In genomic region chr1:90730247-90731022, GRCh38 we compare ENCODE assay signal across 11 cellular contexts. TPM values are rescaled to one million over a fixed set of nuclear protein-coding genes. Genes with fewer than 3 reads are reported as not detected.
DNase-seq lines count a peak whose midpoint lies in the region; ATAC-seq, FAIRE-seq and TF ChIP-seq lines count a peak whose summit lies in the region.
"Had no signal": no experiment of that assay in that cellular context is flagged by ENCODE, and none has a peak within 500 bp of the region (broad histone marks: within the 10 kb centered on the region; RNA-seq: fewer than 3 reads in every experiment).

No MANE protein-coding gene starts in this region.

- WGBS in SK-N-SH (ENCODE audit: low lambda C conversion rate), result 3% methylated on average over 26 of the region's 51 CpGs
- 69% methylated on average over 51 of the region's 51 CpGs for WGBS in HepG2 (ENCODE audit: low lambda C conversion rate)

- TF ChIP-seq CTCF in SK-N-SH (IDR thresholded peaks at IDR 0.05) (no peak), endothelial cell of umbilical vein (IDR thresholded peaks at IDR 0.05; ENCODE audit: extremely low read depth in 1 of 2, insufficient read depth in 1 of 2, low read depth in 1 of 2, low read length in 2 of 2) (no peak), HepG2 (CRISPR knock-in tag; IDR thresholded peaks at IDR 0.05) (no peak), kidney (IDR thresholded peaks at IDR 0.05; ENCODE audit: borderline replicate concordance, extremely low read depth, insufficient read depth) (no peak)

- in situ Hi-C loops in HepG2 (cut with HindIII; ENCODE audit: extremely low pct_ligation_motif_present, low pct_unique_long_range_greater_than_20kb), result no loop called here

- no peak for TF ChIP-seq RAD21 in SK-N-SH (IDR thresholded peaks at IDR 0.05; ENCODE audit: low read length)
- no peak for TF ChIP-seq RAD21 in HepG2 (CRISPR knock-in tag; IDR thresholded peaks at IDR 0.05)

- POLR2A ChIA-PET in SK-N-SH (lab: Yijun Ruan, JAX), result no interaction called here
- POLR2A ChIA-PET in endothelial cell of umbilical vein (lab: Charles Lee), result no interaction called here
- POLR2A ChIA-PET in HepG2 (lab: Yijun Ruan, JAX), result no interaction called here

- H3K4me3 ChIP-seq in SK-N-SH (ENCODE audit: low read depth in 2 of 2, low read length in 1 of 2) (peak overlapping the region; percentile 29 to 54), endothelial cell of umbilical vein (replicated peaks in 1 of 3; ENCODE audit: insufficient read depth in 1 of 3, low read depth in 1 of 3, low read length in 3 of 3) (no peak overlapping the region), skeletal muscle satellite cell (ENCODE audit: low read length) (peak overlapping the region; percentile 58), HepG2 (replicated peaks in 1 of 3; ENCODE audit: insufficient read depth in 1 of 3, low read depth in 2 of 3, low read length in 3 of 3) (no peak overlapping the region), kidney (ENCODE audit: low read length in 2 of 2) (no peak overlapping the region)

- peak overlapping the region; percentile 76 for H3K27ac Mint-ChIP-seq in activated CD4-positive, alpha-beta T cell treated with anti-CD3 and anti-CD28 coated beads, Interleukin-2, amount 10 ng/mL, durations not matched to agents 24 days and 14 days

- peak overlapping the region; percentile 55 for H3K4me3 Mint-ChIP-seq in activated CD4-positive, alpha-beta T cell treated with anti-CD3 and anti-CD28 coated beads, Interleukin-2, amount 10 ng/mL, durations not matched to agents 24 days and 14 days

- TF ChIP-seq POLR2A in endothelial cell of umbilical vein (IDR thresholded peaks at IDR 0.05; ENCODE audit: low read depth, low read length) (no peak), HepG2 (IDR thresholded peaks at IDR 0.05; ENCODE audit: insufficient read depth in 1 of 2, low read depth in 2 of 2, low read length in 2 of 2) (no peak)

- dilution Hi-C loops in endothelial cell of umbilical vein (cut with MboI; ENCODE audit: extremely low pct_ligation_motif_present, low sequenced_read_pairs), result no loop called here

- peak; percentile 67 for DNase-seq in activated CD4-positive, alpha-beta T cell treated with anti-CD3 and anti-CD28 coated beads, Interleukin-2, amount 10 ng/mL, durations not matched to agents 24 days and 14 days
- DNase-seq in activated CD4-positive, alpha-beta T cell treated with anti-CD3 and anti-CD28 coated beads for 4 hours, result no peak
- DNase-seq in SK-N-SH (peak; percentile 47), endothelial cell of umbilical vein (ENCODE audit: low read depth, low spot score) (no peak), HepG2 (ENCODE audit: low spot score) (no peak), kidney (no peak)
- DNase-seq: activated CD8-positive, alpha-beta memory T cell treated with anti-CD3 and anti-CD28 coated beads, Interleukin-2, amount 50 U/mL, for 48 hours had no signal

- H3K4me2 ChIP-seq in SK-N-SH (peak overlapping the region; percentile 78), endothelial cell of umbilical vein (ENCODE audit: insufficient read depth, low read length) (no peak overlapping the region), skeletal muscle satellite cell (ENCODE audit: low read length) (peak overlapping the region; percentile 73), HepG2 (ENCODE audit: low read depth, low read length) (no peak overlapping the region)

- H3F3A ChIP-seq in SK-N-SH (replicated peaks; ENCODE audit: insufficient read depth), result peaks cover 7% of the 10 kb centered on the region

- H3K36me3 Mint-ChIP-seq in activated CD4-positive, alpha-beta T cell treated with anti-CD3 and anti-CD28 coated beads, Interleukin-2, amount 10 ng/mL, durations not matched to agents 24 days and 14 days (ENCODE audit: low read depth), result peaks cover 12% of the 10 kb centered on the region

- BruUV-seq in endothelial cell of umbilical vein (replicated peaks; lab: Mats Ljungman, UMichigan) (no TSS peak), HepG2 (replicated peaks; lab: Mats Ljungman, UMichigan) (no TSS peak)

- H3K27ac ChIP-seq in SK-N-SH (ENCODE audit: low read depth in 2 of 2, low read length in 1 of 2), result no peak overlapping the region
- no peak overlapping the region for H3K27ac ChIP-seq in endothelial cell of umbilical vein (ENCODE audit: insufficient read depth, low read depth, low read length)
- H3K27ac ChIP-seq in HepG2 (ENCODE audit: extremely low read length, insufficient read depth, low read length), result no peak overlapping the region
- H3K27ac ChIP-seq in kidney (ENCODE audit: low read depth in 2 of 2, low read length in 2 of 2), result no peak overlapping the region

- H3K27me3 Mint-ChIP-seq in activated CD4-positive, alpha-beta T cell treated with anti-CD3 and anti-CD28 coated beads, Interleukin-2, amount 10 ng/mL, durations not matched to agents 24 days and 14 days, result peaks cover 86% of the 10 kb centered on the region

- no peak overlapping the region for H2AFZ ChIP-seq in SK-N-SH (ENCODE audit: low read depth)
- H2AFZ ChIP-seq in endothelial cell of umbilical vein (ENCODE audit: low read depth, low read length), result no peak overlapping the region
- H2AFZ ChIP-seq in HepG2 (ENCODE audit: low read length), result no peak overlapping the region

- peaks cover 18% of the 10 kb centered on the region for H3K4me1 Mint-ChIP-seq in activated CD4-positive, alpha-beta T cell treated with anti-CD3 and anti-CD28 coated beads, Interleukin-2, amount 10 ng/mL, durations not matched to agents 24 days and 14 days

- CTCF ChIA-PET in SK-N-SH (lab: Yijun Ruan, JAX), result interaction anchor here (0.8 to 5.1 kb wide), 15 partner anchors 9 to 435 kb away, joined by 3 to 51 read pairs (median 4); partner anchors contain the start of gene BARHL2
- CTCF ChIA-PET in endothelial cell of umbilical vein (lab: Charles Lee), result interaction anchor here (0.9 to 7.4 kb wide), 8 partner anchors 10 to 435 kb away, joined by 3 to 56 read pairs (median 4); no protein-coding TSS in a partner anchor
- CTCF ChIA-PET in HepG2 (lab: Yijun Ruan, JAX; ENCODE audit: low intra/inter-chr PET ratio, low total read pairs), result no interaction called here

- no peak for FAIRE-seq in endothelial cell of umbilical vein (lab: Jason Lieb, UNC)
- FAIRE-seq in HepG2 (lab: Jason Lieb, UNC), result no peak
- FAIRE-seq in kidney (lab: Jason Lieb, UNC), result no peak
- FAIRE-seq: islet of Langerhans had no signal

- H3K27me3 ChIP-seq in SK-N-SH (ENCODE audit: insufficient read depth) (peaks cover 84% of the 10 kb centered on the region), endothelial cell of umbilical vein (ENCODE audit: control insufficient read depth in 2 of 2, insufficient read depth in 2 of 2, low read length in 2 of 2) (peaks cover 68 to 86% of the 10 kb centered on the region in 2 experiments), skeletal muscle satellite cell (ENCODE audit: control insufficient read depth, insufficient read depth, low read length) (peaks cover 85% of the 10 kb centered on the region), HepG2 (ENCODE audit: control insufficient read depth in 1 of 2, insufficient read depth in 2 of 2, low read length in 2 of 2) (peaks cover 4 to 20% of the 10 kb centered on the region in 2 experiments; a peak in 4 of 5 replicates)

- TF ChIP-seq EP300 in SK-N-SH (IDR thresholded peaks at IDR 0.05; ENCODE audit: borderline replicate concordance in 1 of 2, low read depth in 1 of 2, low read length in 1 of 2) (no peak), HepG2 (IDR thresholded peaks at IDR 0.05; ENCODE audit: low read depth in 2 of 2, low read length in 2 of 2) (no peak), HepG2 (CRISPR knock-in tag; IDR thresholded peaks at IDR 0.05; ENCODE audit: borderline replicate concordance) (no peak)

- intact Hi-C loops in activated CD4-positive, alpha-beta T cell treated with anti-CD3 and anti-CD28 coated beads, Interleukin-2, amount 10 ng/mL, durations not matched to agents 24 days and 14 days (cut with micrococcal nuclease), result loop anchor here (2.0 kb wide), 1 partner anchor 14 kb away; the partner anchor contains the start of gene BARHL2
- intact Hi-C loops in endothelial cell of umbilical vein (cut with micrococcal nuclease), result no loop called here
- intact Hi-C loops in HepG2 (cut with micrococcal nuclease; ENCODE audit: unreplicated experiment), result no loop called here
- intact Hi-C loops in kidney (cut with DNase I), result no loop called here

- H3K9me3 Mint-ChIP-seq in activated CD4-positive, alpha-beta T cell treated with anti-CD3 and anti-CD28 coated beads, Interleukin-2, amount 10 ng/mL, durations not matched to agents 24 days and 14 days, result peaks cover 24% of the 10 kb centered on the region

- H3K9me3 ChIP-seq in SK-N-SH (no peaks in the 10 kb centered on the region), endothelial cell of umbilical vein (replicated peaks; ENCODE audit: control insufficient read depth, insufficient read depth, low read length) (no peaks in the 10 kb centered on the region), skeletal muscle satellite cell (replicated peaks; ENCODE audit: low read length) (no peaks in the 10 kb centered on the region), HepG2 (ENCODE audit: low read length) (no peaks in the 10 kb centered on the region), kidney (ENCODE audit: control insufficient read depth in 1 of 2, low read length in 2 of 2) (no peaks in the 10 kb centered on the region)

- ATAC-seq in HepG2, result no peak
- no peak for ATAC-seq in GM21576 (IDR thresholded peaks at IDR 0.05; ENCODE audit: unreplicated experiment)

- H3K79me2 ChIP-seq in SK-N-SH (ENCODE audit: insufficient read depth) (no peaks in the 10 kb centered on the region), endothelial cell of umbilical vein (ENCODE audit: control insufficient read depth, insufficient read depth, low read length) (no peaks in the 10 kb centered on the region), HepG2 (ENCODE audit: insufficient read depth, low read length) (no peaks in the 10 kb centered on the region)

- H3K9ac ChIP-seq in SK-N-SH (no peak overlapping the region), endothelial cell of umbilical vein (replicated peaks; ENCODE audit: extremely low read depth, insufficient read depth, low read length) (no peak overlapping the region), skeletal muscle satellite cell (ENCODE audit: low read depth, low read length) (no peak overlapping the region), HepG2 (ENCODE audit: insufficient read depth, low read depth, low read length) (no peak overlapping the region), kidney (ENCODE audit: low read length in 2 of 2) (no peak overlapping the region)

- no peaks in the 10 kb centered on the region for H3K9me1 ChIP-seq in endothelial cell of umbilical vein (replicated peaks; ENCODE audit: control insufficient read depth, extremely low read depth, insufficient read depth, low read length)

- H4K20me1 ChIP-seq in SK-N-SH (ENCODE audit: insufficient read depth) (no peaks in the 10 kb centered on the region), endothelial cell of umbilical vein (replicated peaks; ENCODE audit: control insufficient read depth, extremely low read depth, insufficient read depth, low read length) (no peaks in the 10 kb centered on the region), HepG2 (ENCODE audit: insufficient read depth, low read length) (no peaks in the 10 kb centered on the region)

- H3K4me1 ChIP-seq in SK-N-SH (ENCODE audit: control insufficient read depth in 1 of 2, insufficient read depth in 2 of 2, low read depth in 1 of 2, low read length in 1 of 2) (peaks cover 0 to 9% of the 10 kb centered on the region in 2 experiments; a peak in 1 of 4 replicates), endothelial cell of umbilical vein (ENCODE audit: control insufficient read depth, extremely low read depth, insufficient read depth, low read length) (peaks cover 2% of the 10 kb centered on the region), skeletal muscle satellite cell (ENCODE audit: control insufficient read depth, insufficient read depth, low read length) (peaks cover 3% of the 10 kb centered on the region), HepG2 (ENCODE audit: insufficient read depth, low read length) (0 out of 2 replicates have a peak, but pooled peaks cover 7% of the 10 kb centered on the region), kidney (ENCODE audit: control insufficient read depth in 1 of 2, insufficient read depth in 1 of 2, low read depth in 1 of 2, low read length in 2 of 2) (peaks cover 7 to 8% of the 10 kb centered on the region in 2 donors)

- H3K36me3 ChIP-seq in SK-N-SH (replicated peaks in 1 of 2; ENCODE audit: control insufficient read depth in 1 of 2, insufficient read depth in 2 of 2, low read length in 1 of 2), result no peaks in the 10 kb centered on the region
- H3K36me3 ChIP-seq in endothelial cell of umbilical vein (ENCODE audit: control insufficient read depth in 2 of 2, extremely low read depth in 1 of 2, insufficient read depth in 2 of 2, low read length in 2 of 2), result no peaks in the 10 kb centered on the region
- no peaks in the 10 kb centered on the region for H3K36me3 ChIP-seq in skeletal muscle satellite cell (ENCODE audit: insufficient read depth, low read length)
- no peaks in the 10 kb centered on the region for H3K36me3 ChIP-seq in HepG2 (replicated peaks in 1 of 2; ENCODE audit: control insufficient read depth in 1 of 2, insufficient read depth in 2 of 2, low read length in 2 of 2)
- no peaks in the 10 kb centered on the region for H3K36me3 ChIP-seq in kidney (ENCODE audit: control insufficient read depth in 1 of 2, insufficient read depth in 2 of 2, low read length in 2 of 2)

- H3K9me2 ChIP-seq in SK-N-SH, result no peaks in the 10 kb centered on the region

RNA-seq across cellular contexts. Expression of gene BARHL2, which starts 13.3 kb away (rescaled TPM):
- total RNA-seq in activated CD4-positive, alpha-beta T cell treated with anti-CD3 and anti-CD28 coated beads, Interleukin-2, amount 10 ng/mL, durations not matched to agents 24 days and 14 days, result not detected in 2 replicates
- polyA plus RNA-seq in SK-N-SH (2012; rRNA removed), result not detected in 2 replicates
- not detected in 2 replicates for polyA plus RNA-seq in SK-N-SH (2012; cell fraction: cytosol; rRNA removed)
- polyA plus RNA-seq in SK-N-SH (2012; cell fraction: nucleus; rRNA removed), result not detected in 2 replicates
- total RNA-seq in endothelial cell of umbilical vein, result not detected in 2 replicates
- polyA plus RNA-seq in endothelial cell of umbilical vein, result not detected in 2 replicates
- polyA plus RNA-seq in endothelial cell of umbilical vein (2011; cell fraction: cytosol; rRNA removed), result not detected in 2 replicates
- not detected in 2 replicates for polyA plus RNA-seq in endothelial cell of umbilical vein (2011; cell fraction: nucleus; rRNA removed)
- not detected in 2 replicates for polyA plus RNA-seq in endothelial cell of umbilical vein (2012)
- polyA minus RNA-seq in endothelial cell of umbilical vein, result not detected in 2 replicates
- not detected for polyA minus RNA-seq in endothelial cell of umbilical vein (2011; cell fraction: cytosol; rRNA and poly(A)+ RNA removed)
- not detected in 2 replicates for polyA minus RNA-seq in endothelial cell of umbilical vein (2011; cell fraction: nucleus; rRNA and poly(A)+ RNA removed)
- total RNA-seq in skeletal muscle satellite cell (2012; rRNA removed), result not detected in 2 replicates
- total RNA-seq in HepG2 (2016; rRNA removed; fragmentation: Illumina TruSeq; extraction: Trizol), result not detected in 2 replicates
- total RNA-seq in HepG2 (2016; cell fraction: cytosol; rRNA removed; fragmentation: Illumina TruSeq; extraction: Trizol; ENCODE audit: low read depth), result not detected in 2 replicates
- not detected in 2 replicates for total RNA-seq in HepG2 (2016; cell fraction: insoluble cytoplasmic fraction; rRNA removed; fragmentation: Illumina TruSeq; extraction: Trizol)
- total RNA-seq in HepG2 (2016; cell fraction: membrane; rRNA removed; fragmentation: Illumina TruSeq; extraction: Trizol), result not detected in 2 replicates
- total RNA-seq in HepG2 (2016; cell fraction: nucleus; rRNA removed; fragmentation: Illumina TruSeq; extraction: Trizol), result not detected in 2 replicates
- not detected in 2 replicates for polyA plus RNA-seq in HepG2 (2011; rRNA removed)
- not detected in 2 replicates for polyA plus RNA-seq in HepG2 (2011; cell fraction: cytosol; rRNA removed)
- not detected in 2 replicates for polyA plus RNA-seq in HepG2 (2011; cell fraction: nucleus; rRNA removed)
- polyA plus RNA-seq in HepG2 (2012), result not detected in 2 replicates
- not detected in 2 replicates for polyA plus RNA-seq in HepG2 (2016; cell fraction: cytosol; fragmentation: Illumina TruSeq; extraction: Trizol; ENCODE audit: low read depth)
- not detected in 2 replicates for polyA plus RNA-seq in HepG2 (2016; cell fraction: insoluble cytoplasmic fraction; fragmentation: Illumina TruSeq; extraction: Trizol; ENCODE audit: low read depth)
- polyA plus RNA-seq in HepG2 (2016; cell fraction: membrane; fragmentation: Illumina TruSeq; extraction: Trizol; ENCODE audit: low read depth), result not detected in 2 replicates
- not detected in 2 replicates for polyA plus RNA-seq in HepG2 (2016; cell fraction: nucleus; fragmentation: Illumina TruSeq; extraction: Trizol; ENCODE audit: insufficient read depth, low read depth)
- polyA minus RNA-seq in HepG2 (2011; rRNA and poly(A)+ RNA removed; ENCODE audit: low replicate concordance), result not detected in 2 replicates
- not detected in 2 replicates for polyA minus RNA-seq in HepG2 (2011; cell fraction: cytosol; rRNA and poly(A)+ RNA removed)
- polyA minus RNA-seq in HepG2 (2011; cell fraction: nucleus; rRNA and poly(A)+ RNA removed), result not detected in 2 replicates
- not detected for total RNA-seq in kidney
- polyA plus RNA-seq in kidney (ENCODE audit: insufficient read depth, low read depth, low replicate concordance), result not detected
- polyA plus RNA-seq: BJ had no signal

Comparison
In these comparisons a context has a peak if more than half of its experiments do, and no peak if none do; other contexts are left out.
1. DNase-seq: peak in activated CD4-positive, alpha-beta T cell treated with anti-CD3 and anti-CD28 coated beads, Interleukin-2, amount 10 ng/mL, durations not matched to agents 24 days and 14 days (single experiment) and SK-N-SH (single experiment); none in activated CD4-positive, alpha-beta T cell treated with anti-CD3 and anti-CD28 coated beads for 4 hours (0 of 2), endothelial cell of umbilical vein (single experiment), HepG2 (single experiment) and kidney (single experiment).
2. H3K4me2 ChIP-seq: peak in SK-N-SH (single experiment) and skeletal muscle satellite cell (single experiment); none in endothelial cell of umbilical vein (single experiment) and HepG2 (single experiment).
3. H3K4me3 ChIP-seq: peak in SK-N-SH (2 of 2) and skeletal muscle satellite cell (single experiment); none in endothelial cell of umbilical vein (0 of 3), HepG2 (0 of 3) and kidney (0 of 2).